ENCODE assay signal across 19 cellular contexts in the genomic region with DNA sequence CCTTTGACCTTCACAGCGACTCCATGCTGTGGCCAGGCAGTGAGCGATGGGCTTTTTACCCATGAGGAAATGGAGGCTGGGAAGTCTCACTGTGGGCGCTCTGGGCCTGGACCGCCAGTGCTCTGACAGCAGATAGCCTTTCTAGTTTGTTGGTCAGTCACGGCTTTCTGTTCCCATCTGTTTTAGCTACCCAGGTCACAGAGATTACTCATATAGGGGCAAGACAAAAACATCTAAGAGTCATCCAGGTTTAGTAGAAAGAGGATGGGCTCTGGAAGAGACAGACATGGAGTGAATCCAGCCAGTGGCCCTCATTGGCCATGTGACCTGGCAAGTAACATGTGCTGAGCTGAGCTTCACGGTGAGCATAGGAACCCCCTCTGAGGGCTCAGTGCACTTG.
"Had no signal": no experiment of that assay in that cellular context is flagged by ENCODE, and none has a peak within 500 bp of the region (broad histone marks: within the 10 kb centered on the region; RNA-seq: fewer than 3 reads in every experiment).

No MANE protein-coding gene starts in this region.

- H3K9me3 ChIP-seq: colonic mucosa, gastroesophageal sphincter, mucosa of descending colon, tibial artery, upper lobe of right lung, vagina had no signal

- DNase-seq: colonic mucosa; dermis blood vessel endothelial cell; endodermal cell; erythroblast; glutamatergic neuron; islet precursor cell; mammary epithelial cell; mucosa of descending colon; naive thymus-derived CD8-positive, alpha-beta T cell; right cardiac atrium; small intestine; stimulated activated CD4-positive, alpha-beta T cell treated with anti-CD3 and anti-CD28 coated beads, Interleukin-12 subunit alpha, Interleukin-12 subunit beta, amount 100 ng/mL, for 4 hours; tibial artery; upper lobe of right lung had no signal

- H3K27me3 Mint-ChIP-seq: naive thymus-derived CD8-positive, alpha-beta T cell; progenitor cell of endocrine pancreas; stimulated activated naive CD8-positive, alpha-beta T cell treated with anti-CD3 and anti-CD28 coated beads, Interleukin-15, Interleukin-2, amounts not matched to agents 100 ng/mL and 50 ng/mL, for 24 hours had no signal

- H3K4me3 ChIP-seq: colonic mucosa, gastroesophageal sphincter, mucosa of descending colon, tibial artery, upper lobe of right lung, vagina had no signal

- H3K36me3 ChIP-seq: colonic mucosa had no signal

- ATAC-seq: gastroesophageal sphincter; left lobe of liver; mucosa of descending colon; naive thymus-derived CD8-positive, alpha-beta T cell; right cardiac atrium; upper lobe of right lung had no signal

- H3K27ac Mint-ChIP-seq: endodermal cell; progenitor cell of endocrine pancreas; stimulated activated naive CD8-positive, alpha-beta T cell treated with anti-CD3 and anti-CD28 coated beads, Interleukin-15, Interleukin-2, amounts not matched to agents 100 ng/mL and 50 ng/mL, for 24 hours had no signal

- H3K9me3 Mint-ChIP-seq: endodermal cell; naive thymus-derived CD8-positive, alpha-beta T cell; stimulated activated naive CD8-positive, alpha-beta T cell treated with anti-CD3 and anti-CD28 coated beads, Interleukin-15, Interleukin-2, amounts not matched to agents 100 ng/mL and 50 ng/mL, for 24 hours had no signal

- H3K4me1 ChIP-seq: colonic mucosa, upper lobe of right lung had no signal

- H3K27ac ChIP-seq: colonic mucosa, gastroesophageal sphincter, tibial artery, upper lobe of right lung, vagina had no signal

- H3K4me3 Mint-ChIP-seq: endodermal cell; naive thymus-derived CD8-positive, alpha-beta T cell; stimulated activated naive CD8-positive, alpha-beta T cell treated with anti-CD3 and anti-CD28 coated beads, Interleukin-15, Interleukin-2, amounts not matched to agents 100 ng/mL and 50 ng/mL, for 24 hours had no signal

- H3K27me3 ChIP-seq: colonic mucosa, gastroesophageal sphincter, tibial artery, upper lobe of right lung, vagina had no signal
